27 cellular contexts compared by ENCODE assay signal in the genomic region with DNA sequence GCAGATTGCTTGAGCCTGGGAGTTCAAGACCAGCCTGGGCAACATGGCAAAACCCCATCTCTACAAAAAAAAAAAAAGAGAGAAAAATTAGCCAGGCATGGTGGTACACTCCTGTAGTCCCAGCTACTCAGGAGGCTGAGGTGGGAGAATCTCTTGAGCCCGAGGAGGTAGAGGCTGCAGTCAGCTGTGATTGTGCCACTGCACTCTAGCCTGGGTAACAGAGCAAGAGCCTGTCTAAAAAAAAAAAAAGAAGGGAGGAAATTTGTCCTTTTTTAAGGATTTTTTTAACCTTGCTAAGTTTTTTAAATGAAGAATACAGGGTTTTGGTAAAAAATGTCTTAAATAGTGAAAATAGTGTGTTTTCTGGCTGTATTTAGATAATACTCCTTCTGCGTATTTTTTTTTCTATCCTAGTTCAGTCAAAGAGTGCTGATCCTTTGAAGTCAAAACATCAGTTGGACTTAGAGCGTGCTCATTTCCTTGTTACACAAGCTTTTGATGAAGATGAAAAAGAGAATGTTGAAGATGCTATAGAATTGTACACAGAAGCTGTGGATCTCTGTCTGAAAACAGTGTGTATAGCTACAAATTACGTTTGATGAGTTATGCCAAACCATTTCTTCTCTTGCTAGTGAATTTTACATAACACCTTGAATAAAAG.
"Had no signal": no experiment of that assay in that cellular context is flagged by ENCODE, and none has a peak within 500 bp of the region (broad histone marks: within the 10 kb centered on the region; RNA-seq: fewer than 3 reads in every experiment).

No MANE protein-coding gene starts in this region.

- H2AFZ ChIP-seq: parathyroid adenoma had no signal

- H3K9me3 Mint-ChIP-seq: activated naive CD4-positive, alpha-beta T cell treated with anti-CD3 and anti-CD28 coated beads, Interleukin-2, amount 10 ng/mL, durations not matched to agents 7 days and 5 days; activated T-cell treated with anti-CD3 and anti-CD28 coated beads, Interleukin-2, amount 50 U/mL, for 72 hours; central memory CD8-positive, alpha-beta T cell; memory B cell; nephron progenitor cell; stimulated activated effector memory CD8-positive, alpha-beta T cell treated with anti-CD3 and anti-CD28 coated beads, Interleukin-12 subunit alpha, Interleukin-12 subunit beta, amount 100 ng/mL, for 72 hours had no signal

- H3K4me1 ChIP-seq: parathyroid adenoma, testis had no signal

- FAIRE-seq: colon, frontal cortex had no signal

- H3K27me3 ChIP-seq: brain microvascular endothelial cell, dorsolateral prefrontal cortex, esophagus muscularis mucosa, testis, uterus had no signal

- H3K9ac ChIP-seq: parathyroid adenoma had no signal

- H3K9me3 ChIP-seq: esophagus muscularis mucosa, testis, uterus had no signal

- ATAC-seq: activated T-cell treated with anti-CD3 and anti-CD28 coated beads, Interleukin-2, amount 50 U/mL, for 72 hours; stimulated activated effector memory CD8-positive, alpha-beta T cell treated with anti-CD3 and anti-CD28 coated beads, Interleukin-12 subunit alpha, Interleukin-12 subunit beta, amount 100 ng/mL, for 72 hours had no signal

- H3K27ac ChIP-seq: brain microvascular endothelial cell, esophagus muscularis mucosa, parathyroid adenoma, testis, uterus had no signal

- DNase-seq: activated CD8-positive, alpha-beta memory T cell treated with anti-CD3 and anti-CD28 coated beads, Interleukin-2, amount 50 U/mL, for 48 hours; activated effector memory CD4-positive, alpha-beta T cell treated with Interleukin-2 at 50 U/mL for 16 hours; activated naive CD4-positive, alpha-beta T cell treated with anti-CD3 and anti-CD28 coated beads, Interleukin-2, amount 10 ng/mL, durations not matched to agents 7 days and 5 days; activated T-cell treated with anti-CD3 and anti-CD28 coated beads, Interleukin-2, amount 50 U/mL, for 72 hours; aorta; brain microvascular endothelial cell; glutamatergic neuron; hypothalamus; islet precursor cell; left cardiac atrium; nephron progenitor cell; nucleus accumbens; right cardiac atrium; stimulated activated CD4-positive, alpha-beta T cell treated with anti-CD3 and anti-CD28 coated beads, Interleukin-12 subunit alpha, Interleukin-12 subunit beta, amount 100 ng/mL, for 4 hours; stimulated activated CD4-positive, alpha-beta T cell treated with anti-CD3 and anti-CD28 coated beads, Interleukin-1b, Interleukin-23, amount 100 ng/mL, for 48 hours; T-helper 9 cell; testis; trophoblast cell; uterus had no signal

- H3K27ac Mint-ChIP-seq: activated naive CD4-positive, alpha-beta T cell treated with anti-CD3 and anti-CD28 coated beads, Interleukin-2, amount 10 ng/mL, durations not matched to agents 7 days and 5 days; activated T-cell treated with anti-CD3 and anti-CD28 coated beads, Interleukin-2, amount 50 U/mL, for 72 hours; memory B cell; nephron progenitor cell; stimulated activated effector memory CD8-positive, alpha-beta T cell treated with anti-CD3 and anti-CD28 coated beads, Interleukin-12 subunit alpha, Interleukin-12 subunit beta, amount 100 ng/mL, for 72 hours had no signal

- H3K4me3 Mint-ChIP-seq: activated naive CD4-positive, alpha-beta T cell treated with anti-CD3 and anti-CD28 coated beads, Interleukin-2, amount 10 ng/mL, durations not matched to agents 7 days and 5 days; activated T-cell treated with anti-CD3 and anti-CD28 coated beads, Interleukin-2, amount 50 U/mL, for 72 hours; central memory CD8-positive, alpha-beta T cell; memory B cell; nephron progenitor cell; stimulated activated effector memory CD8-positive, alpha-beta T cell treated with anti-CD3 and anti-CD28 coated beads, Interleukin-12 subunit alpha, Interleukin-12 subunit beta, amount 100 ng/mL, for 72 hours had no signal

- H3K27me3 Mint-ChIP-seq: activated naive CD4-positive, alpha-beta T cell treated with anti-CD3 and anti-CD28 coated beads, Interleukin-2, amount 10 ng/mL, durations not matched to agents 7 days and 5 days; central memory CD8-positive, alpha-beta T cell; memory B cell had no signal

- H3K4me3 ChIP-seq: dorsolateral prefrontal cortex, esophagus muscularis mucosa, testis, uterus had no signal

- H3K36me3 ChIP-seq: uterus had no signal

- H3K4me1 Mint-ChIP-seq: nephron progenitor cell; stimulated activated effector memory CD8-positive, alpha-beta T cell treated with anti-CD3 and anti-CD28 coated beads, Interleukin-12 subunit alpha, Interleukin-12 subunit beta, amount 100 ng/mL, for 72 hours had no signal
